8 cellular contexts compared by ENCODE assay signal in genomic region chr7:92527300-92528187, GRCh38. TPM values are rescaled to one million over a fixed set of nuclear protein-coding genes. Genes with fewer than 3 reads are reported as not detected.
DNase-seq lines count a peak whose midpoint lies in the region; ATAC-seq and TF ChIP-seq lines count a peak whose summit lies in the region.

No MANE protein-coding gene starts in this region.

- CTCF ChIA-PET in SK-N-SH (lab: Yijun Ruan, JAX), result interaction anchor here (0.5 to 2.0 kb wide), 14 partner anchors 9 to 1842 kb away, joined by 3 to 15 read pairs (median 4); partner anchors contain the start of gene FAM133B

- H3K9me2 ChIP-seq in SK-N-SH, result no peaks in the 10 kb centered on the region

- no peak for TF ChIP-seq RAD21 in SK-N-SH (IDR thresholded peaks at IDR 0.05; ENCODE audit: low read length)

- WGBS in SK-N-SH (ENCODE audit: low lambda C conversion rate), result under 1% methylated on average over 31 of the region's 31 CpGs
- 1% methylated on average over 29 to 31 of the region's 31 CpGs for WGBS in heart left ventricle, 4 donors
- 0% methylated on average over 31 of the region's 31 CpGs for WGBS in aorta, 2 donors

- no peak for TF ChIP-seq POLR2A in heart left ventricle (IDR thresholded peaks at IDR 0.05)

- ATAC-seq in GM21717 (IDR thresholded peaks at IDR 0.05; ENCODE audit: unreplicated experiment) (peak; percentile 38), heart left ventricle (peak in 3 of 4 donors; percentile 26 to 57 (median 31)), aorta (ENCODE audit: low FRiP score) (peak; percentile 66)

- H3K27ac Mint-ChIP-seq in activated naive CD8-positive, alpha-beta T cell treated with anti-CD3 and anti-CD28 coated beads for 36 hours, result peak overlapping the region; percentile 92

- H3K36me3 ChIP-seq in KOPT-K1 (ENCODE audit: insufficient read depth, low read length) (peaks cover 23% of the 10 kb centered on the region), SK-N-SH (replicated peaks in 1 of 2; ENCODE audit: control insufficient read depth in 1 of 2, insufficient read depth in 2 of 2, low read length in 1 of 2) (peaks cover 17 to 21% of the 10 kb centered on the region in 2 experiments), heart left ventricle (peaks cover 0 to 29% (median 24%) of the 10 kb centered on the region in 9 donors), aorta (ENCODE audit: control insufficient read depth in 1 of 2, insufficient read depth in 2 of 2, low read length in 1 of 2) (peaks cover 0 to 3% of the 10 kb centered on the region in 2 donors)

- H3K79me2 ChIP-seq in SK-N-SH (ENCODE audit: insufficient read depth), result peaks cover 74% of the 10 kb centered on the region

- H3K36me3 Mint-ChIP-seq in activated naive CD8-positive, alpha-beta T cell treated with anti-CD3 and anti-CD28 coated beads for 36 hours, result peaks cover 2% of the 10 kb centered on the region

- intact Hi-C loops in heart left ventricle (cut with DNase I) (loop anchor here in 4 of 10 donors (2.0 to 10.0 kb wide), 4 partner anchors 60 to 527 kb away; partner anchors contain the start of gene FAM133B (in 1 of the 4)), posterior vena cava (cut with DNase I) (no loop called here), aorta (cut with DNase I) (loop anchor here in 1 of 2 donors (2.0 to 5.0 kb wide), 3 partner anchors 61 to 395 kb away; partner anchors contain the start of gene CYP51A1)

- H3K9me3 Mint-ChIP-seq in activated naive CD8-positive, alpha-beta T cell treated with anti-CD3 and anti-CD28 coated beads for 36 hours, result no peaks in the 10 kb centered on the region

- peak overlapping the region; percentile 88 for H2AFZ ChIP-seq in SK-N-SH (ENCODE audit: low read depth)

- H3K4me1 ChIP-seq in SK-N-SH (ENCODE audit: control insufficient read depth in 1 of 2, insufficient read depth in 2 of 2, low read depth in 1 of 2, low read length in 1 of 2), result peaks cover 5 to 13% of the 10 kb centered on the region in 2 experiments; a peak in 2 of 4 replicates
- peaks cover 0 to 41% (median 19%) of the 10 kb centered on the region in 12 donors for H3K4me1 ChIP-seq in heart left ventricle
- peaks cover 0 to 2% of the 10 kb centered on the region in 2 donors for H3K4me1 ChIP-seq in aorta (ENCODE audit: control insufficient read depth in 1 of 2, insufficient read depth in 2 of 2, low read length in 2 of 2)

- peak; percentile 30 for DNase-seq in DMS79 (lab: John Stamatoyannopoulos, UW)
- peak; percentile 78 for DNase-seq in SK-N-SH
- DNase-seq in activated naive CD8-positive, alpha-beta T cell treated with anti-CD3 and anti-CD28 coated beads for 36 hours, result peak; percentile 70
- peak in 3 of 5 donors; percentile 36 to 57 (median 55) for DNase-seq in heart left ventricle
- DNase-seq in posterior vena cava (ENCODE audit: low spot score), result peak; percentile 87
- DNase-seq in aorta, result peak in 1 of 2 donors; percentile 80

- peak overlapping the region; percentile 89 to 100 for H3K4me3 ChIP-seq in SK-N-SH (ENCODE audit: low read depth in 2 of 2, low read length in 1 of 2)
- H3K4me3 ChIP-seq in heart left ventricle, result peak overlapping the region; percentile 65 to 92 (median 84)
- H3K4me3 ChIP-seq in aorta (ENCODE audit: low read length in 2 of 2), result peak overlapping the region; percentile 80 to 97

- H3K27me3 ChIP-seq in SK-N-SH (ENCODE audit: insufficient read depth) (no peaks in the 10 kb centered on the region), heart left ventricle (no peaks in the 10 kb centered on the region), aorta (ENCODE audit: control insufficient read depth in 1 of 2, insufficient read depth in 2 of 2, low read length in 1 of 2) (no peaks in the 10 kb centered on the region)

- peak overlapping the region; percentile 68 for H3K9ac ChIP-seq in SK-N-SH

- POLR2A ChIA-PET in SK-N-SH (lab: Yijun Ruan, JAX), result interaction anchor here (0.6 to 2.0 kb wide), 6 partner anchors 11 to 647 kb away, joined by 4 to 12 read pairs (median 6); partner anchors contain the start of genes FAM133B, GATAD1 and MTERF1

- peak overlapping the region; percentile 93 for H3K4me3 Mint-ChIP-seq in activated naive CD8-positive, alpha-beta T cell treated with anti-CD3 and anti-CD28 coated beads for 36 hours

- no peaks in the 10 kb centered on the region for H3K27me3 Mint-ChIP-seq in activated naive CD8-positive, alpha-beta T cell treated with anti-CD3 and anti-CD28 coated beads for 36 hours

- TF ChIP-seq EP300 in SK-N-SH (IDR thresholded peaks at IDR 0.05; ENCODE audit: borderline replicate concordance in 1 of 2, low read depth in 1 of 2, low read length in 1 of 2), result no peak

- H3K9me3 ChIP-seq in KOPT-K1 (ENCODE audit: insufficient read depth, low read length, poor library complexity, severe bottlenecking), result no peaks in the 10 kb centered on the region
- H3K9me3 ChIP-seq in SK-N-SH, result no peaks in the 10 kb centered on the region
- H3K9me3 ChIP-seq in heart left ventricle, result no peaks in the 10 kb centered on the region
- H3K9me3 ChIP-seq in aorta (ENCODE audit: control insufficient read depth, low read length), result no peaks in the 10 kb centered on the region

- no peaks in the 10 kb centered on the region for H4K20me1 ChIP-seq in SK-N-SH (ENCODE audit: insufficient read depth)

- TF ChIP-seq CTCF in SK-N-SH (IDR thresholded peaks at IDR 0.05), result peak; percentile 27; the same call in 1 of the 2 replicates
- TF ChIP-seq CTCF in heart left ventricle (IDR thresholded peaks at IDR 0.05), result peak in 1 of 12 donors; percentile 16

- H3F3A ChIP-seq in SK-N-SH (replicated peaks; ENCODE audit: insufficient read depth), result no peaks in the 10 kb centered on the region

- H3K27ac ChIP-seq in KOPT-K1 (ENCODE audit: low read depth, low read length, poor library complexity, severe bottlenecking) (peak overlapping the region; percentile 67), SK-N-SH (ENCODE audit: low read depth in 2 of 2, low read length in 1 of 2) (peak overlapping the region; percentile 55 to 85), heart left ventricle (peak overlapping the region; percentile 31 to 92 (median 79)), aorta (ENCODE audit: low read depth in 1 of 2, low read length in 2 of 2) (peak overlapping the region in 1 of 2 donors; percentile 66)

- peak overlapping the region; percentile 67 for H3K4me2 ChIP-seq in SK-N-SH

- peaks cover 25% of the 10 kb centered on the region for H3K4me1 Mint-ChIP-seq in activated naive CD8-positive, alpha-beta T cell treated with anti-CD3 and anti-CD28 coated beads for 36 hours

TF ChIP-seq in SK-N-SH, 30 proteins besides CTCF, POLR2A, EP300 and RAD21:
- TF ChIP-seq FOXJ3 (CRISPR knock-in tag; IDR thresholded peaks at IDR 0.05) (peak; percentile 10; the same call in 1 of the 2 replicates), MXI1 (IDR thresholded peaks at IDR 0.05; ENCODE audit: low read depth, low read length) (no peak; the same call in 1 of the 2 replicates), YY1 (IDR thresholded peaks at IDR 0.05; ENCODE audit: low read depth) (0 out of 2 replicates have a peak, but pooled peaks have one; percentile 14), NRF1 (IDR thresholded peaks at IDR 0.05; ENCODE audit: low read depth, low read length) (0 out of 2 replicates have a peak, but pooled peaks have one; percentile 15), RCOR1 (IDR thresholded peaks at IDR 0.05; ENCODE audit: low read length) (no peak)
- TF ChIP-seq, protein P1, sequence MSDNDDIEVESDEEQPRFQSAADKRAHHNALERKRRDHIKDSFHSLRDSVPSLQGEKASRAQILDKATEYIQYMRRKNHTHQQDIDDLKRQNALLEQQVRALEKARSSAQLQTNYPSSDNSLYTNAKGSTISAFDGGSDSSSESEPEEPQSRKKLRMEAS (IDR thresholded peaks at IDR 0.05; ENCODE audit: low read depth), result peak; percentile 16

RNA-seq across cellular contexts. Expression of gene PEX1, which starts 0.8 kb away (rescaled TPM):
- polyA plus RNA-seq in SK-N-SH (2012; rRNA removed), result 16.0 and 24.9 TPM in 2 replicates
- 12.1 and 13.0 TPM in 2 replicates for polyA plus RNA-seq in SK-N-SH (2012; cell fraction: cytosol; rRNA removed)
- 41.7 and 85.9 TPM in 2 replicates for polyA plus RNA-seq in SK-N-SH (2012; cell fraction: nucleus; rRNA removed)
- total RNA-seq in activated naive CD8-positive, alpha-beta T cell treated with anti-CD3 and anti-CD28 coated beads for 36 hours, result 10 to 100 TPM; 16.7 to 17.8 TPM
- 10 to 100 TPM; 10.7 to 19.9 (median 15.4) TPM for total RNA-seq in heart left ventricle
- polyA plus RNA-seq in heart left ventricle, result 1 to 10 TPM; 4.8 to 9.8 TPM
- 10 to 100 TPM; 16.9 to 17.7 TPM for total RNA-seq in posterior vena cava
- 10 to 100 TPM; 17.1 to 18.5 TPM for total RNA-seq in aorta
- polyA plus RNA-seq in aorta, result 10 to 100 TPM in 1 of 2 donors, 1 to 10 TPM in 1; 7.4 to 29.3 TPM

RNA-seq across cellular contexts. Expression of gene RBM48, which starts 1.1 kb away (rescaled TPM):
- 4.7 and 6.4 TPM in 2 replicates for polyA plus RNA-seq in SK-N-SH (2012; rRNA removed)
- polyA plus RNA-seq in SK-N-SH (2012; cell fraction: cytosol; rRNA removed), result 5.9 and 7.1 TPM in 2 replicates
- 9.4 and 16.2 TPM in 2 replicates for polyA plus RNA-seq in SK-N-SH (2012; cell fraction: nucleus; rRNA removed)
- 10 to 100 TPM; 13.9 to 16.4 TPM for total RNA-seq in activated naive CD8-positive, alpha-beta T cell treated with anti-CD3 and anti-CD28 coated beads for 36 hours
- total RNA-seq in heart left ventricle, result 10 to 100 TPM in 7 of 9 donors, 1 to 10 TPM in 2; 6.5 to 13.7 (median 10.8) TPM
- 10 to 100 TPM in 1 of 2 donors, 1 to 10 TPM in 1; 6.7 to 10.4 TPM for polyA plus RNA-seq in heart left ventricle
- total RNA-seq in posterior vena cava, result 1 to 10 TPM; 7.8 to 8.7 TPM
- 10 to 100 TPM in 1 of 2 donors, 1 to 10 TPM in 1; 9.8 to 12.9 TPM for total RNA-seq in aorta
- polyA plus RNA-seq in aorta, result 10 to 100 TPM; 10.6 to 10.8 TPM

RNA-seq across cellular contexts. Expression of gene ERVW-1, which starts 49.8 kb away (rescaled TPM):
- polyA plus RNA-seq in SK-N-SH (2012; rRNA removed) (not detected in 2 replicates), heart left ventricle (not detected), aorta (not detected)
- not detected in 2 replicates for polyA plus RNA-seq in SK-N-SH (2012; cell fraction: cytosol; rRNA removed)
- polyA plus RNA-seq in SK-N-SH (2012; cell fraction: nucleus; rRNA removed), result 0.12 TPM in 1 of 2 replicates, not detected in the other
- not detected for total RNA-seq in activated naive CD8-positive, alpha-beta T cell treated with anti-CD3 and anti-CD28 coated beads for 36 hours
- total RNA-seq in heart left ventricle (under 1 TPM in 2 of 9 donors, not detected in 7; 0.15 to 0.27 TPM), posterior vena cava (not detected), aorta (not detected)
